22 cellular contexts compared by ENCODE assay signal in the genomic region with DNA sequence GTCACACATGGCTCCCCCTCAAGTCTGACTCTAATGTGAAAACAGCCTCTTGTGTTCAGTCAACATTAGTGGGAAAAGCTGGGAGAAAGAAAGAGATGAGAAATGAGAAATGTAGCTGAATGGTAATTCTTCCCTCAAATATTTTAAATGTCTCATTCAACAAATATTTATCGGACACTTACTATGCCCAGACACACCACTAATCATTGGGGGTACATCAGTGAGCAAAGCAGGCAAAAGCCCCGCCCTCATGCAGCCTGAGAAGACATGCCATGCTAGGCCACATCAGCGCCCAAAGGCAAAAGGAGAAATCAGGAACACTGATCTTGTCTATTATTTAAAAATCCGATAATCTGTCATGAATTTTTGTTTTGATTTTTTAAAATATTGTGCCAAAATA.
"Had no signal": no experiment of that assay in that cellular context is flagged by ENCODE, and none has a peak within 500 bp of the region (broad histone marks: within the 10 kb centered on the region; RNA-seq: fewer than 3 reads in every experiment).

No MANE protein-coding gene starts in this region.

- H3K36me3 ChIP-seq: gastroesophageal sphincter, left ventricle myocardium inferior, lower lobe of right lung, neutrophil, tibial nerve, upper lobe of right lung had no signal

- H3K27ac ChIP-seq: dorsolateral prefrontal cortex, gastroesophageal sphincter, left ventricle myocardium inferior, lower lobe of right lung, neutrophil, skin epidermis, testis, tibial nerve, upper lobe of right lung had no signal

- H3K9me3 Mint-ChIP-seq: naive thymus-derived CD8-positive, alpha-beta T cell; stimulated activated naive B cell treated with anti-CD40 and anti-IgM and Interleukin-4, amounts not matched to agents 10 μg/mL and 1 μg/mL and 100 μg/mL, for 72 hours had no signal

- ATAC-seq: esophagus mucosa; gastroesophageal sphincter; left cardiac atrium; lower lobe of right lung; naive thymus-derived CD8-positive, alpha-beta T cell; sciatic nerve; stimulated activated naive B cell treated with anti-CD40 and anti-IgM and Interleukin-4, amounts not matched to agents 10 μg/mL and 1 μg/mL and 100 μg/mL, for 72 hours; stimulated activated naive CD8-positive, alpha-beta T cell treated with anti-CD3 and anti-CD28 coated beads, Interleukin-15, amount 100 ng/mL, for 72 hours; upper lobe of right lung had no signal

- H3K27me3 Mint-ChIP-seq: naive thymus-derived CD8-positive, alpha-beta T cell; stimulated activated naive B cell treated with anti-CD40 and anti-IgM and Interleukin-4, amounts not matched to agents 10 μg/mL and 1 μg/mL and 100 μg/mL, for 72 hours; stimulated activated naive CD8-positive, alpha-beta T cell treated with anti-CD3 and anti-CD28 coated beads, Interleukin-15, amount 100 ng/mL, for 72 hours had no signal

- H3K4me3 ChIP-seq: dorsolateral prefrontal cortex, gastroesophageal sphincter, left ventricle myocardium inferior, lower lobe of right lung, skin epidermis, testis, tibial nerve, upper lobe of right lung had no signal

- FAIRE-seq: endometrium, kidney had no signal

- H3K4me3 Mint-ChIP-seq: immature natural killer cell; naive thymus-derived CD8-positive, alpha-beta T cell; stimulated activated naive B cell treated with anti-CD40 and anti-IgM and Interleukin-4, amounts not matched to agents 10 μg/mL and 1 μg/mL and 100 μg/mL, for 72 hours; stimulated activated naive CD8-positive, alpha-beta T cell treated with anti-CD3 and anti-CD28 coated beads, Interleukin-15, amount 100 ng/mL, for 72 hours had no signal

- H3K36me3 Mint-ChIP-seq: naive thymus-derived CD8-positive, alpha-beta T cell; stimulated activated naive B cell treated with anti-CD40 and anti-IgM and Interleukin-4, amounts not matched to agents 10 μg/mL and 1 μg/mL and 100 μg/mL, for 72 hours had no signal

- H3K4me1 ChIP-seq: testis had no signal

- H3K9me3 ChIP-seq: gastroesophageal sphincter, left ventricle myocardium inferior, lower lobe of right lung, neutrophil, testis, tibial nerve, upper lobe of right lung had no signal

- H3K27ac Mint-ChIP-seq: stimulated activated naive B cell treated with anti-CD40 and anti-IgM and Interleukin-4, amounts not matched to agents 10 μg/mL and 1 μg/mL and 100 μg/mL, for 72 hours; stimulated activated naive CD8-positive, alpha-beta T cell treated with anti-CD3 and anti-CD28 coated beads, Interleukin-15, amount 100 ng/mL, for 72 hours had no signal

- DNase-seq: cortex of kidney; dorsolateral prefrontal cortex; effector CD8-positive, alpha-beta T cell; immature natural killer cell; kidney; left cardiac atrium; left ventricle myocardium inferior; lower lobe of right lung; naive thymus-derived CD8-positive, alpha-beta T cell; stimulated activated CD4-positive, alpha-beta T cell treated with anti-CD3 and anti-CD28 coated beads, Interleukin-2, amount 100 ng/mL, for 24 hours; stimulated activated CD4-positive, alpha-beta T cell treated with anti-CD3 and anti-CD28 coated beads, Interleukin-4, amount 100 ng/mL, for 4 hours; stimulated activated naive B cell treated with anti-CD40 and anti-IgM and Interleukin-4, amounts not matched to agents 10 μg/mL and 1 μg/mL and 100 μg/mL, for 72 hours; stimulated activated naive CD8-positive, alpha-beta T cell treated with anti-CD3 and anti-CD28 coated beads, Interleukin-15, amount 100 ng/mL, for 72 hours; testis; upper lobe of right lung had no signal

- H3K27me3 ChIP-seq: dorsolateral prefrontal cortex, gastroesophageal sphincter, neutrophil, testis, tibial nerve, upper lobe of right lung had no signal
